In genomic region chrX:129840334-129840733, GRCh38 we compare ENCODE assay signal across 1 cellular context.
TF ChIP-seq lines count a peak whose summit lies in the region.

No MANE protein-coding gene starts in this region.

TF ChIP-seq in K562, 482 proteins besides CTCF, POLR2A, EP300 and RAD21 (continued from another document):
- TF ChIP-seq GTF3C2 (IDR thresholded peaks at IDR 0.05; ENCODE audit: borderline replicate concordance, extremely low read depth, insufficient read length), result no peak
